28 cellular contexts compared by ENCODE assay signal in genomic region chr1:160537714-160538665, GRCh38. TPM values are rescaled to one million over a fixed set of nuclear protein-coding genes. Genes with fewer than 3 reads are reported as not detected.
"Had no signal": no experiment of that assay in that cellular context is flagged by ENCODE, and none has a peak within 500 bp of the region (broad histone marks: within the 10 kb centered on the region; RNA-seq: fewer than 3 reads in every experiment).

No MANE protein-coding gene starts in this region.

- H3K27me3 Mint-ChIP-seq: activated CD8-positive, alpha-beta memory T cell treated with anti-CD3 and anti-CD28 coated beads, Interleukin-2, amount 10 ng/mL, durations not matched to agents 7 days and 5 days; activated CD8-positive, alpha-beta T cell treated with anti-CD3 and anti-CD28 coated beads for 36 hours; activated naive CD4-positive, alpha-beta T cell treated with anti-CD3 and anti-CD28 coated beads, Interleukin-2, amount 50 U/mL, for 24 hours had no signal

- FAIRE-seq: endothelial cell of umbilical vein had no signal

- H3K27me3 ChIP-seq: upper lobe of right lung had no signal

- H3K9me3 Mint-ChIP-seq: activated naive CD4-positive, alpha-beta T cell treated with anti-CD3 and anti-CD28 coated beads, Interleukin-2, amount 50 U/mL, for 24 hours had no signal

- H3K4me1 Mint-ChIP-seq: brain had no signal

- ATAC-seq: activated CD8-positive, alpha-beta memory T cell treated with anti-CD3 and anti-CD28 coated beads, Interleukin-2, amount 10 ng/mL, durations not matched to agents 7 days and 5 days; activated CD8-positive, alpha-beta T cell treated with anti-CD3 and anti-CD28 coated beads for 36 hours; esophagus mucosa; sciatic nerve; upper lobe of right lung had no signal

- H3K4me3 ChIP-seq: left ventricle myocardium inferior, smooth muscle cell, thoracic aorta, upper lobe of right lung had no signal

- H3K4me2 ChIP-seq: smooth muscle cell had no signal

- H3K27ac Mint-ChIP-seq: mesothelial cell of epicardium, nephron progenitor cell had no signal

- H3K36me3 Mint-ChIP-seq: brain had no signal

- H3K27ac ChIP-seq: left ventricle myocardium inferior, thoracic aorta, upper lobe of right lung had no signal

- H3K36me3 ChIP-seq: left ventricle myocardium inferior, thoracic aorta, upper lobe of right lung had no signal

- H3K4me3 Mint-ChIP-seq: activated CD8-positive, alpha-beta memory T cell treated with anti-CD3 and anti-CD28 coated beads, Interleukin-2, amount 10 ng/mL, durations not matched to agents 7 days and 5 days; activated CD8-positive, alpha-beta T cell treated with anti-CD3 and anti-CD28 coated beads for 36 hours; brain; mesothelial cell of epicardium; nephron progenitor cell had no signal

- DNase-seq: activated CD4-positive, alpha-beta T cell treated with anti-CD3 and anti-CD28 coated beads for 48 hours; activated CD8-positive, alpha-beta memory T cell treated with anti-CD3 and anti-CD28 coated beads, Interleukin-2, amount 10 ng/mL, durations not matched to agents 7 days and 5 days; activated CD8-positive, alpha-beta T cell treated with anti-CD3 and anti-CD28 coated beads for 36 hours; activated gamma-delta T cell; activated T-cell treated with anti-CD3 and anti-CD28 coated beads for 4 hours; anterior cingulate cortex; effector memory CD4-positive, alpha-beta T cell; foreskin melanocyte; glutamatergic neuron; hippocampal formation; left ventricle myocardium inferior; nephron progenitor cell; nucleus accumbens; posterior cingulate gyrus; stimulated activated CD4-positive, alpha-beta T cell treated with anti-CD3 and anti-CD28 coated beads, Interleukin-15, amount 100 ng/mL, for 24 hours; stimulated activated naive CD4-positive, alpha-beta T cell; upper lobe of right lung had no signal

RNA-seq across cellular contexts. Expression of gene SLAMF6, which starts 14.9 kb away (rescaled TPM):
- total RNA-seq: dermis microvascular lymphatic vessel endothelial cell, endothelial cell of umbilical vein, lung microvascular endothelial cell, mesothelial cell of epicardium, renal cortical epithelial cell, smooth muscle cell had no signal
- polyA plus RNA-seq: endothelial cell of umbilical vein, smooth muscle cell had no signal

RNA-seq across cellular contexts. Expression of gene CD84, which starts 41.3 kb away (rescaled TPM):
- total RNA-seq: dermis microvascular lymphatic vessel endothelial cell, endothelial cell of umbilical vein, lung microvascular endothelial cell, mesothelial cell of epicardium, renal cortical epithelial cell, smooth muscle cell had no signal
- polyA plus RNA-seq: endothelial cell of umbilical vein, smooth muscle cell had no signal
